In genomic region chr3:159773706-159774105, GRCh38 we compare ENCODE assay signal across 23 cellular contexts.
"Had no signal": no experiment of that assay in that cellular context is flagged by ENCODE, and none has a peak within 500 bp of the region (broad histone marks: within the 10 kb centered on the region; RNA-seq: fewer than 3 reads in every experiment).

No MANE protein-coding gene starts in this region.

- H3K27ac ChIP-seq: breast epithelium, epithelial cell of prostate, left ventricle myocardium inferior had no signal

- H3K9me3 ChIP-seq: breast epithelium, left ventricle myocardium inferior, transverse colon had no signal

- H3K4me1 ChIP-seq: breast epithelium had no signal

- H3K36me3 Mint-ChIP-seq: activated CD4-positive, alpha-beta memory T cell treated with anti-CD3 and anti-CD28 coated beads for 36 hours; activated naive CD8-positive, alpha-beta T cell treated with anti-CD3 and anti-CD28 coated beads for 36 hours; naive B cell had no signal

- DNase-seq: activated CD4-positive, alpha-beta memory T cell treated with anti-CD3 and anti-CD28 coated beads for 36 hours; activated CD4-positive, alpha-beta T cell treated with anti-CD3 and anti-CD28 coated beads for 48 hours; activated naive CD4-positive, alpha-beta T cell treated with Interleukin-2 at 50 U/mL for 16 hours; activated naive CD8-positive, alpha-beta T cell treated with anti-CD3 and anti-CD28 coated beads for 36 hours; activated T-cell treated with anti-CD3 and anti-CD28 coated beads, Interleukin-2, amount 50 U/mL, for 48 hours; cerebellar nuclear complex; endodermal cell; foreskin fibroblast; glutamatergic neuron; hippocampal formation; kidney glomerular epithelial cell; left ventricle myocardium inferior; mammary epithelial cell; naive B cell; occipital lobe; posterior cingulate gyrus; retina; stimulated activated CD4-positive, alpha-beta T cell treated with anti-CD3 and anti-CD28 coated beads, Interleukin-4, amount 100 ng/mL, for 24 hours; stimulated activated naive CD4-positive, alpha-beta T cell treated with Interleukin-2 at 50 U/mL for 16 hours; transverse colon had no signal

- H3K27me3 ChIP-seq: breast epithelium, transverse colon had no signal

- H3K4me3 Mint-ChIP-seq: activated CD4-positive, alpha-beta memory T cell treated with anti-CD3 and anti-CD28 coated beads for 36 hours; activated naive CD8-positive, alpha-beta T cell treated with anti-CD3 and anti-CD28 coated beads for 36 hours; endodermal cell; naive B cell had no signal

- H3K4me1 Mint-ChIP-seq: activated naive CD8-positive, alpha-beta T cell treated with anti-CD3 and anti-CD28 coated beads for 36 hours; naive B cell had no signal

- H3K9me3 Mint-ChIP-seq: activated CD4-positive, alpha-beta memory T cell treated with anti-CD3 and anti-CD28 coated beads for 36 hours; activated naive CD8-positive, alpha-beta T cell treated with anti-CD3 and anti-CD28 coated beads for 36 hours; endodermal cell; naive B cell had no signal

- H3K36me3 ChIP-seq: breast epithelium, left ventricle myocardium inferior, transverse colon had no signal

- H3K27ac Mint-ChIP-seq: activated CD4-positive, alpha-beta memory T cell treated with anti-CD3 and anti-CD28 coated beads for 36 hours; activated naive CD8-positive, alpha-beta T cell treated with anti-CD3 and anti-CD28 coated beads for 36 hours; endodermal cell; naive B cell had no signal

- H3K4me3 ChIP-seq: breast epithelium, coronary artery, left ventricle myocardium inferior, transverse colon had no signal
